16 cellular contexts compared by ENCODE assay signal in genomic region chr6:148295261-148295887, GRCh38. TPM values are rescaled to one million over a fixed set of nuclear protein-coding genes. Genes with fewer than 3 reads are reported as not detected.
DNase-seq lines count a peak whose midpoint lies in the region; ATAC-seq and TF ChIP-seq lines count a peak whose summit lies in the region.
"Had no signal": no experiment of that assay in that cellular context is flagged by ENCODE, and none has a peak within 500 bp of the region (broad histone marks: within the 10 kb centered on the region; RNA-seq: fewer than 3 reads in every experiment).

No MANE protein-coding gene starts in this region.

- H3K36me3 Mint-ChIP-seq in chondrocyte (ENCODE audit: low read depth) = no peaks in the 10 kb centered on the region

- 74% methylated on average over 7 of the region's 7 CpGs for WGBS in suprapubic skin

- no peak overlapping the region for H3K27ac Mint-ChIP-seq in chondrocyte (ENCODE audit: unreplicated experiment)

- no peaks in the 10 kb centered on the region for H3K27me3 Mint-ChIP-seq in chondrocyte (ENCODE audit: low read depth)

- TF ChIP-seq POLR2A in suprapubic skin (IDR thresholded peaks at IDR 0.05) = no peak

- TF ChIP-seq EP300 in suprapubic skin (IDR thresholded peaks at IDR 0.05) = no peak

- no peak overlapping the region for H3K4me3 Mint-ChIP-seq in chondrocyte (ENCODE audit: unreplicated experiment)

- H3K36me3 ChIP-seq in right atrium auricular region (no peaks in the 10 kb centered on the region), suprapubic skin (no peaks in the 10 kb centered on the region)

- H3K4me1 Mint-ChIP-seq in chondrocyte (ENCODE audit: low read depth) = peaks cover 55% of the 10 kb centered on the region

- H3K9me3 ChIP-seq in right atrium auricular region = no peaks in the 10 kb centered on the region
- H3K9me3 ChIP-seq in suprapubic skin = no peaks in the 10 kb centered on the region
- H3K9me3 ChIP-seq: Caco-2, MG63 had no signal

- H3K4me1 ChIP-seq in right atrium auricular region = peaks cover 0 to 50% of the 10 kb centered on the region in 2 donors
- H3K4me1 ChIP-seq in suprapubic skin = no peaks in the 10 kb centered on the region

- H3K9me3 Mint-ChIP-seq in chondrocyte (ENCODE audit: low read depth) = no peaks in the 10 kb centered on the region

- no peaks in the 10 kb centered on the region for H3K27me3 ChIP-seq in right atrium auricular region
- no peaks in the 10 kb centered on the region for H3K27me3 ChIP-seq in suprapubic skin
- H3K27me3 ChIP-seq: MG63 had no signal

- ATAC-seq in GM19463 (IDR thresholded peaks at IDR 0.05; ENCODE audit: unreplicated experiment) (peak; percentile 48), esophagus mucosa (no peak), HG02759 (IDR thresholded peaks at IDR 0.05; ENCODE audit: unreplicated experiment) (no peak)

- H3K4me3 ChIP-seq in right atrium auricular region = no peak overlapping the region
- no peak overlapping the region for H3K4me3 ChIP-seq in suprapubic skin
- H3K4me3 ChIP-seq: MG63 had no signal

- TF ChIP-seq CTCF in right atrium auricular region (IDR thresholded peaks at IDR 0.05) = no peak
- no peak for TF ChIP-seq CTCF in chondrocyte (IDR thresholded peaks at IDR 0.05)
- no peak for TF ChIP-seq CTCF in suprapubic skin (IDR thresholded peaks at IDR 0.05)

- DNase-seq in right atrium auricular region (ENCODE audit: low spot score) = no peak
- DNase-seq in pons (ENCODE audit: low spot score) = peak; percentile 79
- DNase-seq in chondrocyte (ENCODE audit: low spot score) = no peak
- DNase-seq in suprapubic skin (ENCODE audit: low spot score in 2 of 2) = no peak
- DNase-seq: AML-193, Caco-2, DMS53, Karpas-422, MG63, NCI-H1092 treated with DMSO at 0.1 percent for 48 hours, NCI-H2081 treated with DMSO at 0.1 percent for 48 hours, NCI-H510A treated with DMSO at 0.1 percent for 48 hours had no signal

- H3K27ac ChIP-seq in angular gyrus (ENCODE audit: low read depth, low read length) (peak overlapping the region; percentile 83), right atrium auricular region (peak overlapping the region; percentile 34 to 42), suprapubic skin (no peak overlapping the region)

RNA-seq across cellular contexts. Expression of gene SASH1, which starts 47.3 kb away (rescaled TPM):
- 10 to 100 TPM; 39.0 to 42.3 TPM for total RNA-seq in right atrium auricular region
- 65.2 TPM for total RNA-seq in esophagus mucosa
- 54.2 to 89.3 TPM (median 82.9 TPM) in 3 replicates for total RNA-seq in chondrocyte
- total RNA-seq in suprapubic skin = 100 to 1,000 TPM in 1 of 4 donors, 10 to 100 TPM in 3; 59.1 to 139 (median 77.1) TPM
